Comparison of ENCODE assay signal across 1 cellular context in genomic region chr2:205190528-205190927, GRCh38.
TF ChIP-seq lines count a peak whose summit lies in the region.

No MANE protein-coding gene starts in this region.

TF ChIP-seq in HepG2, 621 proteins besides CTCF, POLR2A, EP300 and RAD21 (continued from another document):
- TF ChIP-seq, protein P1, sequence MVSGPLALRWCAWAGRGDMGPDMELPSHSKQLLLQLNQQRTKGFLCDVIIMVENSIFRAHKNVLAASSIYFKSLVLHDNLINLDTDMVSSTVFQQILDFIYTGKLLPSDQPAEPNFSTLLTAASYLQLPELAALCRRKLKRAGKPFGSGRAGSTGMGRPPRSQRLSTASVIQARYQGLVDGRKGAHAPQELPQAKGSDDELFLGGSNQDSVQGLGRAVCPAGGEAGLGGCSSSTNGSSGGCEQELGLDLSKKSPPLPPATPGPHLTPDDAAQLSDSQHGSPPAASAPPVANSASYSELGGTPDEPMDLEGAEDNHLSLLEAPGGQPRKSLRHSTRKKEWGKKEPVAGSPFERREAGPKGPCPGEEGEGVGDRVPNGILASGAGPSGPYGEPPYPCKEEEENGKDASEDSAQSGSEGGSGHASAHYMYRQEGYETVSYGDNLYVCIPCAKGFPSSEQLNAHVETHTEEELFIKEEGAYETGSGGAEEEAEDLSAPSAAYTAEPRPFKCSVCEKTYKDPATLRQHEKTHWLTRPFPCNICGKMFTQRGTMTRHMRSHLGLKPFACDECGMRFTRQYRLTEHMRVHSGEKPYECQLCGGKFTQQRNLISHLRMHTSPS (CRISPR knock-in tag; IDR thresholded peaks at IDR 0.05; ENCODE audit: low read depth): peak; percentile 60; the same call in 1 of the 2 replicates
- peak; percentile 33; the same call in 1 of the 2 replicates for TF ChIP-seq SIX4 (CRISPR knock-in tag; IDR thresholded peaks at IDR 0.05)
- peak; percentile 55; the same call in 1 of the 2 replicates for TF ChIP-seq HMG20A (CRISPR knock-in tag; IDR thresholded peaks at IDR 0.05; ENCODE audit: borderline replicate concordance)
- 0 out of 2 replicates have a peak, but pooled peaks have one; percentile 9 for TF ChIP-seq NR2F6 (IDR thresholded peaks at IDR 0.05)
- no peak for TF ChIP-seq NR2F6 (CRISPR knock-in tag; IDR thresholded peaks at IDR 0.05)
TF ChIP-seq in HepG2: peak in this region for 8.
